ENCODE assay signal across 1 cellular context in the genomic region with DNA sequence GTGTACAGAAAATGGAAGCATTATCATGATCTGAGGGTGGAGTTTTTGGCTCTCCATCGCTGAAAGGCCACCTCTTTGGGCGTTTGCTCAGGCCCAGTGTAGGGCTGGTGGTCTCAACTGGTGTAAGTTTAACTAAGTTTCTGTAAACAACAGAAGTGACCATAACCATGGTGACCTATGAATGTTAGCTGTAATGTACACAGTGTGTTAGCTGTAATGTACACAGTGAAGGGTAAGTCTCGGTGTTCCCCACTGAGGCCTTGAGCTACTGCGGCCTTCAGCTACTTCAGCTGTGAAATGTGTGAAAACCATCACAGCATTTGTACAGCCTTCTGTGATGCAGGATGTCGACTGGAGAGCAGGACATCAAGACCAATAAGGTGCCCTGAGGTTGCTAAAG.
TF ChIP-seq lines count a peak whose summit lies in the region.

No MANE protein-coding gene starts in this region.

TF ChIP-seq in HepG2, 621 proteins besides CTCF, POLR2A, EP300 and RAD21 (continued from another document and continues in another):
- TF ChIP-seq FOXP4 (CRISPR knock-in tag; IDR thresholded peaks at IDR 0.05) (peak; percentile 83), AGO2 (optimal IDR thresholded peaks at IDR 0.05; ENCODE audit: low read depth, low read length) (no peak), ZFP36L1 (CRISPR knock-in tag; IDR thresholded peaks at IDR 0.05) (no peak), SPEN (CRISPR knock-in tag; IDR thresholded peaks at IDR 0.05; ENCODE audit: low read depth) (no peak), NFYC (CRISPR knock-in tag; IDR thresholded peaks at IDR 0.05) (no peak), ZUFSP (CRISPR knock-in tag; IDR thresholded peaks at IDR 0.05; ENCODE audit: borderline replicate concordance) (no peak), ZNF264 (CRISPR knock-in tag; IDR thresholded peaks at IDR 0.05) (0 out of 2 replicates have a peak, but pooled peaks have one; percentile 49), ZNF850 (CRISPR knock-in tag; conservative IDR thresholded peaks at IDR 0.05) (no peak), ZFP37 (CRISPR knock-in tag; IDR thresholded peaks at IDR 0.05; ENCODE audit: borderline replicate concordance) (0 out of 2 replicates have a peak, but pooled peaks have one; percentile 53), RERE (CRISPR knock-in tag; IDR thresholded peaks at IDR 0.05; ENCODE audit: low read depth) (peak; percentile 77), SOX6 (IDR thresholded peaks at IDR 0.05) (no peak), SOX6 (CRISPR knock-in tag; IDR thresholded peaks at IDR 0.05) (peak; percentile 62), ZKSCAN5 (CRISPR knock-in tag; IDR thresholded peaks at IDR 0.05) (no peak), ZNF235 (CRISPR knock-in tag; IDR thresholded peaks at IDR 0.05; ENCODE audit: borderline replicate concordance) (no peak), ZNF17 (CRISPR knock-in tag; IDR thresholded peaks at IDR 0.05) (no peak), MYPOP (CRISPR knock-in tag; IDR thresholded peaks at IDR 0.05) (no peak), ZNF563 (CRISPR knock-in tag; IDR thresholded peaks at IDR 0.05) (no peak), ZBTB7B (CRISPR knock-in tag; IDR thresholded peaks at IDR 0.05) (peak; percentile 77; the same call in 1 of the 2 replicates), SALL1 (CRISPR knock-in tag; IDR thresholded peaks at IDR 0.05) (peak; percentile 75), MEIS2 (CRISPR knock-in tag; IDR thresholded peaks at IDR 0.05) (0 out of 2 replicates have a peak, but pooled peaks have one; percentile 28), TBX3 (IDR thresholded peaks at IDR 0.05; ENCODE audit: borderline replicate concordance) (peak; percentile 71; the same call in 1 of the 2 replicates), MATR3 (CRISPR knock-in tag; IDR thresholded peaks at IDR 0.05) (no peak), POGZ (CRISPR knock-in tag; IDR thresholded peaks at IDR 0.05) (0 out of 2 replicates have a peak, but pooled peaks have one; percentile 41), ZNF331 (CRISPR knock-in tag; IDR thresholded peaks at IDR 0.05) (peak; percentile 21; the same call in 1 of the 2 replicates), KDM2A (CRISPR knock-in tag; IDR thresholded peaks at IDR 0.05; ENCODE audit: borderline replicate concordance, low read depth) (peak; percentile 31; the same call in 1 of the 2 replicates), ZC3H4 (CRISPR knock-in tag; IDR thresholded peaks at IDR 0.05; ENCODE audit: borderline replicate concordance) (no peak)
- TF ChIP-seq, protein P1, sequence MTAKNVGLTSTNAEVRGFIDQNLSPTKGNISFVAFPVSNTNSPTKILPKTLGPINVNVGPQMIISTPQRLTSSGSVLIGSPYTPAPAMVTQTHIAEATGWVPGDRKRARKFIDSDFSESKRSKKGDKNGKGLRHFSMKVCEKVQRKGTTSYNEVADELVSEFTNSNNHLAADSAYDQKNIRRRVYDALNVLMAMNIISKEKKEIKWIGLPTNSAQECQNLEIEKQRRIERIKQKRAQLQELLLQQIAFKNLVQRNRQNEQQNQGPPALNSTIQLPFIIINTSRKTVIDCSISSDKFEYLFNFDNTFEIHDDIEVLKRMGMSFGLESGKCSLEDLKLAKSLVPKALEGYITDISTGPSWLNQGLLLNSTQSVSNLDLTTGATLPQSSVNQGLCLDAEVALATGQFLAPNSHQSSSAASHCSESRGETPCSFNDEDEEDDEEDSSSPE (CRISPR knock-in tag; IDR thresholded peaks at IDR 0.05): no peak
- TF ChIP-seq, protein P2, sequence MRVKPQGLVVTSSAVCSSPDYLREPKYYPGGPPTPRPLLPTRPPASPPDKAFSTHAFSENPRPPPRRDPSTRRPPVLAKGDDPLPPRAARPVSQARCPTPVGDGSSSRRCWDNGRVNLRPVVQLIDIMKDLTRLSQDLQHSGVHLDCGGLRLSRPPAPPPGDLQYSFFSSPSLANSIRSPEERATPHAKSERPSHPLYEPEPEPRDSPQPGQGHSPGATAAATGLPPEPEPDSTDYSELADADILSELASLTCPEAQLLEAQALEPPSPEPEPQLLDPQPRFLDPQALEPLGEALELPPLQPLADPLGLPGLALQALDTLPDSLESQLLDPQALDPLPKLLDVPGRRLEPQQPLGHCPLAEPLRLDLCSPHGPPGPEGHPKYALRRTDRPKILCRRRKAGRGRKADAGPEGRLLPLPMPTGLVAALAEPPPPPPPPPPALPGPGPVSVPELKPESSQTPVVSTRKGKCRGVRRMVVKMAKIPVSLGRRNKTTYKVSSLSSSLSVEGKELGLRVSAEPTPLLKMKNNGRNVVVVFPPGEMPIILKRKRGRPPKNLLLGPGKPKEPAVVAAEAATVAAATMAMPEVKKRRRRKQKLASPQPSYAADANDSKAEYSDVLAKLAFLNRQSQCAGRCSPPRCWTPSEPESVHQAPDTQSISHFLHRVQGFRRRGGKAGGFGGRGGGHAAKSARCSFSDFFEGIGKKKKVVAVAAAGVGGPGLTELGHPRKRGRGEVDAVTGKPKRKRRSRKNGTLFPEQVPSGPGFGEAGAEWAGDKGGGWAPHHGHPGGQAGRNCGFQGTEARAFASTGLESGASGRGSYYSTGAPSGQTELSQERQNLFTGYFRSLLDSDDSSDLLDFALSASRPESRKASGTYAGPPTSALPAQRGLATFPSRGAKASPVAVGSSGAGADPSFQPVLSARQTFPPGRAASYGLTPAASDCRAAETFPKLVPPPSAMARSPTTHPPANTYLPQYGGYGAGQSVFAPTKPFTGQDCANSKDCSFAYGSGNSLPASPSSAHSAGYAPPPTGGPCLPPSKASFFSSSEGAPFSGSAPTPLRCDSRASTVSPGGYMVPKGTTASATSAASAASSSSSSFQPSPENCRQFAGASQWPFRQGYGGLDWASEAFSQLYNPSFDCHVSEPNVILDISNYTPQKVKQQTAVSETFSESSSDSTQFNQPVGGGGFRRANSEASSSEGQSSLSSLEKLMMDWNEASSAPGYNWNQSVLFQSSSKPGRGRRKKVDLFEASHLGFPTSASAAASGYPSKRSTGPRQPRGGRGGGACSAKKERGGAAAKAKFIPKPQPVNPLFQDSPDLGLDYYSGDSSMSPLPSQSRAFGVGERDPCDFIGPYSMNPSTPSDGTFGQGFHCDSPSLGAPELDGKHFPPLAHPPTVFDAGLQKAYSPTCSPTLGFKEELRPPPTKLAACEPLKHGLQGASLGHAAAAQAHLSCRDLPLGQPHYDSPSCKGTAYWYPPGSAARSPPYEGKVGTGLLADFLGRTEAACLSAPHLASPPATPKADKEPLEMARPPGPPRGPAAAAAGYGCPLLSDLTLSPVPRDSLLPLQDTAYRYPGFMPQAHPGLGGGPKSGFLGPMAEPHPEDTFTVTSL (CRISPR knock-in tag; IDR thresholded peaks at IDR 0.05; ENCODE audit: borderline replicate concordance): peak; percentile 86
- TF ChIP-seq, protein P3, sequence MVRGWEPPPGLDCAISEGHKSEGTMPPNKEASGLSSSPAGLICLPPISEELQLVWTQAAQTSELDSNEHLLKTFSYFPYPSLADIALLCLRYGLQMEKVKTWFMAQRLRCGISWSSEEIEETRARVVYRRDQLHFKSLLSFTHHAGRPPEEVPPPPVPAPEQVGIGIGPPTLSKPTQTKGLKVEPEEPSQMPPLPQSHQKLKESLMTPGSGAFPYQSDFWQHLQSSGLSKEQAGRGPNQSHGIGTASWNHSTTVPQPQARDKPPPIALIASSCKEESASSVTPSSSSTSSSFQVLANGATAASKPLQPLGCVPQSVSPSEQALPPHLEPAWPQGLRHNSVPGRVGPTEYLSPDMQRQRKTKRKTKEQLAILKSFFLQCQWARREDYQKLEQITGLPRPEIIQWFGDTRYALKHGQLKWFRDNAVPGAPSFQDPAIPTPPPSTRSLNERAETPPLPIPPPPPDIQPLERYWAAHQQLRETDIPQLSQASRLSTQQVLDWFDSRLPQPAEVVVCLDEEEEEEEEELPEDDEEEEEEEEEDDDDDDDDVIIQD (CRISPR knock-in tag; IDR thresholded peaks at IDR 0.05; ENCODE audit: low read depth): 0 out of 2 replicates have a peak, but pooled peaks have one; percentile 33
- TF ChIP-seq, protein P4, sequence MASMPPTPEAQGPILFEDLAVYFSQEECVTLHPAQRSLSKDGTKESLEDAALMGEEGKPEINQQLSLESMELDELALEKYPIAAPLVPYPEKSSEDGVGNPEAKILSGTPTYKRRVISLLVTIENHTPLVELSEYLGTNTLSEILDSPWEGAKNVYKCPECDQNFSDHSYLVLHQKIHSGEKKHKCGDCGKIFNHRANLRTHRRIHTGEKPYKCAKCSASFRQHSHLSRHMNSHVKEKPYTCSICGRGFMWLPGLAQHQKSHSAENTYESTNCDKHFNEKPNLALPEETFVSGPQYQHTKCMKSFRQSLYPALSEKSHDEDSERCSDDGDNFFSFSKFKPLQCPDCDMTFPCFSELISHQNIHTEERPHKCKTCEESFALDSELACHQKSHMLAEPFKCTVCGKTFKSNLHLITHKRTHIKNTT (CRISPR knock-in tag; IDR thresholded peaks at IDR 0.05): no peak
